In genomic region chr13:44397766-44398223, GRCh38 we compare ENCODE assay signal across 15 cellular contexts. TPM values are rescaled to one million over a fixed set of nuclear protein-coding genes. Genes with fewer than 3 reads are reported as not detected.
DNase-seq lines count a peak whose midpoint lies in the region; ATAC-seq and TF ChIP-seq lines count a peak whose summit lies in the region.
"Had no signal": no experiment of that assay in that cellular context is flagged by ENCODE, and none has a peak within 500 bp of the region (broad histone marks: within the 10 kb centered on the region; RNA-seq: fewer than 3 reads in every experiment).

No MANE protein-coding gene starts in this region.

- H3K36me3 Mint-ChIP-seq in stimulated activated effector memory CD8-positive, alpha-beta T cell treated with anti-CD3 and anti-CD28 coated beads, Interleukin-12 subunit alpha, Interleukin-12 subunit beta, amount 100 ng/mL, for 72 hours: no peaks in the 10 kb centered on the region
- H3K36me3 Mint-ChIP-seq in activated naive CD4-positive, alpha-beta T cell treated with anti-CD3 and anti-CD28 coated beads for 36 hours (ENCODE audit: low read depth): no peaks in the 10 kb centered on the region

- intact Hi-C loops in activated naive CD4-positive, alpha-beta T cell treated with anti-CD3 and anti-CD28 coated beads for 36 hours (cut with micrococcal nuclease): no loop called here

- CTCF ChIA-PET in activated naive CD4-positive, alpha-beta T cell treated with anti-CD3 and anti-CD28 coated beads for 36 hours (lab: Charles Lee): no interaction called here

- no peak overlapping the region for H3K4me3 Mint-ChIP-seq in stimulated activated effector memory CD8-positive, alpha-beta T cell treated with anti-CD3 and anti-CD28 coated beads, Interleukin-12 subunit alpha, Interleukin-12 subunit beta, amount 100 ng/mL, for 72 hours
- H3K4me3 Mint-ChIP-seq in activated naive CD4-positive, alpha-beta T cell treated with anti-CD3 and anti-CD28 coated beads for 36 hours: no peak overlapping the region

- H3K27me3 Mint-ChIP-seq in activated naive CD4-positive, alpha-beta T cell treated with anti-CD3 and anti-CD28 coated beads for 36 hours (ENCODE audit: low read depth): no peaks in the 10 kb centered on the region

- no peaks in the 10 kb centered on the region for H4K20me1 ChIP-seq in smooth muscle cell (ENCODE audit: low read depth)

- H3K79me2 ChIP-seq in smooth muscle cell (ENCODE audit: low read depth): no peaks in the 10 kb centered on the region

- no peak overlapping the region for H3K27ac ChIP-seq in coronary artery
- peak overlapping the region; percentile 63 to 71 for H3K27ac ChIP-seq in mucosa of rectum (ENCODE audit: low read depth in 2 of 2, low read length in 2 of 2)
- peak overlapping the region; percentile 86 for H3K27ac ChIP-seq in smooth muscle cell (ENCODE audit: low read depth)
- H3K27ac ChIP-seq: body of pancreas, C4-2B had no signal

- peaks cover 22% of the 10 kb centered on the region for H3F3A ChIP-seq in smooth muscle cell (ENCODE audit: low read depth)

- H3K9me3 ChIP-seq in mucosa of rectum (ENCODE audit: control insufficient read depth in 2 of 2, low read length in 2 of 2) (no peaks in the 10 kb centered on the region), smooth muscle cell (replicated peaks; ENCODE audit: low read depth) (no peaks in the 10 kb centered on the region)
- H3K9me3 ChIP-seq: body of pancreas had no signal

- 29% methylated on average over 3 of the region's 3 CpGs for WGBS in smooth muscle cell (ENCODE audit: low lambda C conversion rate)

- DNase-seq in OCI-M2 (lab: John Stamatoyannopoulos, UW; ENCODE audit: unreplicated experiment) (peak; percentile 66), coronary artery (ENCODE audit: low spot score) (peak; percentile 52), smooth muscle cell (lab: John Stamatoyannopoulos, UW; ENCODE audit: unreplicated experiment) (peak; percentile 16), DMS 273 (lab: John Stamatoyannopoulos, UW; ENCODE audit: unreplicated experiment) (no peak)
- no peak for DNase-seq in stimulated activated effector memory CD8-positive, alpha-beta T cell treated with anti-CD3 and anti-CD28 coated beads, Interleukin-12 subunit alpha, Interleukin-12 subunit beta, amount 100 ng/mL, for 72 hours (ENCODE audit: low spot score in 2 of 2)
- DNase-seq in activated naive CD4-positive, alpha-beta T cell treated with anti-CD3 and anti-CD28 coated beads for 36 hours: no peak
- DNase-seq: activated CD4-positive, alpha-beta T cell treated with anti-CD3 and anti-CD28 coated beads, Interleukin-2, amount 50 U/mL, for 1 hour; body of pancreas; H7; NCI-H345 had no signal

- TF ChIP-seq CTCF in coronary artery (IDR thresholded peaks at IDR 0.05) (no peak), smooth muscle cell (IDR thresholded peaks at IDR 0.05; ENCODE audit: borderline replicate concordance, insufficient read depth, poor library complexity, severe bottlenecking) (no peak)

- no peak overlapping the region for H3K9ac ChIP-seq in mucosa of rectum (ENCODE audit: low read depth in 1 of 2, low read length in 2 of 2)
- peak overlapping the region; percentile 60 for H3K9ac ChIP-seq in smooth muscle cell (ENCODE audit: low read depth)

- no peaks in the 10 kb centered on the region for H3K4me1 Mint-ChIP-seq in stimulated activated effector memory CD8-positive, alpha-beta T cell treated with anti-CD3 and anti-CD28 coated beads, Interleukin-12 subunit alpha, Interleukin-12 subunit beta, amount 100 ng/mL, for 72 hours
- no peaks in the 10 kb centered on the region for H3K4me1 Mint-ChIP-seq in activated naive CD4-positive, alpha-beta T cell treated with anti-CD3 and anti-CD28 coated beads for 36 hours (ENCODE audit: low read depth)

- H3K36me3 ChIP-seq in mucosa of rectum (ENCODE audit: control insufficient read depth in 2 of 2, insufficient read depth in 2 of 2, low read length in 2 of 2) (no peaks in the 10 kb centered on the region), smooth muscle cell (ENCODE audit: low read depth) (no peaks in the 10 kb centered on the region)

- H2AFZ ChIP-seq in smooth muscle cell (ENCODE audit: low read depth): no peak overlapping the region

- ATAC-seq in stimulated activated effector memory CD8-positive, alpha-beta T cell treated with anti-CD3 and anti-CD28 coated beads, Interleukin-12 subunit alpha, Interleukin-12 subunit beta, amount 100 ng/mL, for 72 hours: no peak
- ATAC-seq in GM18858 (IDR thresholded peaks at IDR 0.05; ENCODE audit: unreplicated experiment): no peak
- ATAC-seq: body of pancreas had no signal

- H3K9me3 Mint-ChIP-seq in stimulated activated effector memory CD8-positive, alpha-beta T cell treated with anti-CD3 and anti-CD28 coated beads, Interleukin-12 subunit alpha, Interleukin-12 subunit beta, amount 100 ng/mL, for 72 hours: no peaks in the 10 kb centered on the region
- no peaks in the 10 kb centered on the region for H3K9me3 Mint-ChIP-seq in activated naive CD4-positive, alpha-beta T cell treated with anti-CD3 and anti-CD28 coated beads for 36 hours
- H3K9me3 Mint-ChIP-seq: activated T-helper 2 cell treated with anti-CD3 and anti-CD28 coated beads, Interferon-gamma antibody, Interleukin-2, Interleukin-4, amounts not matched to agents 10 μg/mL and 5 μg/mL and 100 μg/mL, durations not matched to agents 14 hours and 24 hours and 36 hours had no signal

- H3K27ac Mint-ChIP-seq in stimulated activated effector memory CD8-positive, alpha-beta T cell treated with anti-CD3 and anti-CD28 coated beads, Interleukin-12 subunit alpha, Interleukin-12 subunit beta, amount 100 ng/mL, for 72 hours: no peak overlapping the region
- no peak overlapping the region for H3K27ac Mint-ChIP-seq in activated naive CD4-positive, alpha-beta T cell treated with anti-CD3 and anti-CD28 coated beads for 36 hours
- H3K27ac Mint-ChIP-seq: activated T-helper 2 cell treated with anti-CD3 and anti-CD28 coated beads, Interferon-gamma antibody, Interleukin-2, Interleukin-4, amounts not matched to agents 10 μg/mL and 5 μg/mL and 100 μg/mL, durations not matched to agents 14 hours and 24 hours and 36 hours had no signal

- peak overlapping the region; percentile 77 for H3K4me2 ChIP-seq in smooth muscle cell

- H3K4me1 ChIP-seq in mucosa of rectum (ENCODE audit: control insufficient read depth in 2 of 2, insufficient read depth in 2 of 2, low read length in 2 of 2): peaks cover 5 to 8% of the 10 kb centered on the region in 2 donors
- H3K4me1 ChIP-seq in smooth muscle cell (ENCODE audit: low read depth): peaks cover 30% of the 10 kb centered on the region
- H3K4me1 ChIP-seq: body of pancreas had no signal

- no peaks in the 10 kb centered on the region for H3K27me3 ChIP-seq in mucosa of rectum (ENCODE audit: control insufficient read depth in 2 of 2, insufficient read depth in 2 of 2, low read length in 2 of 2)
- H3K27me3 ChIP-seq in smooth muscle cell (ENCODE audit: low read depth): no peaks in the 10 kb centered on the region
- H3K27me3 ChIP-seq: body of pancreas had no signal

- H3K4me3 ChIP-seq in coronary artery (no peak overlapping the region), mucosa of rectum (ENCODE audit: low read length in 2 of 2) (no peak overlapping the region), smooth muscle cell (no peak overlapping the region)
- H3K4me3 ChIP-seq: body of pancreas had no signal

RNA-seq across cellular contexts. Expression of gene SERP2, which starts 24.2 kb away (rescaled TPM):
- 1.1 and 1.8 TPM in 2 replicates for total RNA-seq in smooth muscle cell
- polyA plus RNA-seq in smooth muscle cell: 1.9 and 2.1 TPM in 2 replicates
- total RNA-seq in activated naive CD4-positive, alpha-beta T cell treated with anti-CD3 and anti-CD28 coated beads for 36 hours: under 1 TPM; 0.38 to 0.64 TPM
- total RNA-seq: G401 had no signal

Comparison
In these comparisons a context has a peak if more than half of its experiments do, and no peak if none do; other contexts are left out.
1. DNase-seq: peak in OCI-M2 (single experiment), coronary artery (single experiment) and smooth muscle cell (single experiment); none in DMS 273 (single experiment), stimulated activated effector memory CD8-positive, alpha-beta T cell treated with anti-CD3 and anti-CD28 coated beads, Interleukin-12 subunit alpha, Interleukin-12 subunit beta, amount 100 ng/mL, for 72 hours (0 of 2) and activated naive CD4-positive, alpha-beta T cell treated with anti-CD3 and anti-CD28 coated beads for 36 hours (single experiment).
2. H3K27ac ChIP-seq: peak in mucosa of rectum (2 of 2) and smooth muscle cell (single experiment); none in coronary artery (0 of 2).